Comparison of ENCODE assay signal across 19 cellular contexts in genomic region chr21:43164823-43165222, GRCh38. TPM values are rescaled to one million over a fixed set of nuclear protein-coding genes. Genes with fewer than 3 reads are reported as not detected.
DNase-seq lines count a peak whose midpoint lies in the region; ATAC-seq lines count a peak whose summit lies in the region.
"Not testable (repeated sequence)": the region's sequence is repeated elsewhere in the genome, so short reads cannot be mapped to it uniquely, and the experiment has no call there.
"Had no signal": no experiment of that assay in that cellular context is flagged by ENCODE, and none has a peak within 500 bp of the region (broad histone marks: within the 10 kb centered on the region; RNA-seq: fewer than 3 reads in every experiment).

No MANE protein-coding gene starts in this region.

- peak; percentile 60 for ATAC-seq in GM18517 (IDR thresholded peaks at IDR 0.05; ENCODE audit: unreplicated experiment)
- ATAC-seq in GM19395 (IDR thresholded peaks at IDR 0.05; ENCODE audit: unreplicated experiment): peak; percentile 62
- ATAC-seq in GM21619 (IDR thresholded peaks at IDR 0.05; ENCODE audit: unreplicated experiment): peak; percentile 52
- peak; percentile 64 for ATAC-seq in HG02763 (IDR thresholded peaks at IDR 0.05; ENCODE audit: unreplicated experiment)
- peak; percentile 61 for ATAC-seq in HG03064 (IDR thresholded peaks at IDR 0.05; ENCODE audit: low read depth, unreplicated experiment)
- ATAC-seq in HG03460 (IDR thresholded peaks at IDR 0.05; ENCODE audit: unreplicated experiment): peak; percentile 50
- ATAC-seq in activated naive CD4-positive, alpha-beta T cell treated with anti-CD3 and anti-CD28 coated beads, Interleukin-2, amount 50 U/mL, for 72 hours: peak; percentile 71 to 74

- H3K9me3 Mint-ChIP-seq in activated naive CD4-positive, alpha-beta T cell treated with anti-CD3 and anti-CD28 coated beads, Interleukin-2, amount 50 U/mL, for 72 hours: not testable (repeated sequence)

- not testable (repeated sequence) for DNase-seq in activated naive CD4-positive, alpha-beta T cell treated with anti-CD3 and anti-CD28 coated beads, Interleukin-2, amount 50 U/mL, for 72 hours (ENCODE audit: low spot score in 2 of 2)

- H3K27ac Mint-ChIP-seq in activated naive CD4-positive, alpha-beta T cell treated with anti-CD3 and anti-CD28 coated beads, Interleukin-2, amount 50 U/mL, for 72 hours: not testable (repeated sequence)

- not testable (repeated sequence) for H3K36me3 Mint-ChIP-seq in activated naive CD4-positive, alpha-beta T cell treated with anti-CD3 and anti-CD28 coated beads, Interleukin-2, amount 50 U/mL, for 72 hours

RNA-seq across cellular contexts. Expression of gene CRYAA, which starts 4.0 kb away (rescaled TPM):
- not detected for total RNA-seq in activated naive CD4-positive, alpha-beta T cell treated with anti-CD3 and anti-CD28 coated beads, Interleukin-2, amount 50 U/mL, for 72 hours
- total RNA-seq: B cell; Daoy; GM23248; H9; HFFc6; IMR-90; NCI-H460; PC-3; Right ventricle myocardium superior; RPMI7951; SK-MEL-5; T-helper 1 cell treated with Interleukin-12 subunit alpha and Interleukin-12 subunit beta and Interleukin-4 antibody, amounts not matched to agents 30 ng/mL and 1 ng/mL, for 36 hours had no signal

RNA-seq across cellular contexts. Expression of gene U2AF1, which starts 57.5 kb away (rescaled TPM):
- 10 to 100 TPM; 27.5 to 33.7 TPM for total RNA-seq in activated naive CD4-positive, alpha-beta T cell treated with anti-CD3 and anti-CD28 coated beads, Interleukin-2, amount 50 U/mL, for 72 hours
